In genomic region chr11:60762851-60763691, GRCh38 we compare ENCODE assay signal across 1 cellular context.
TF ChIP-seq lines count a peak whose summit lies in the region.

No MANE protein-coding gene starts in this region.

TF ChIP-seq in GM23338, 12 proteins besides CTCF, POLR2A, EP300 and RAD21:
- no peak for TF ChIP-seq REST (IDR thresholded peaks at IDR 0.05; ENCODE audit: unreplicated experiment)
- no peak for TF ChIP-seq ZNF462 (CRISPR knock-in tag; IDR thresholded peaks at IDR 0.05)
- no peak for TF ChIP-seq ZNF331 (CRISPR knock-in tag; IDR thresholded peaks at IDR 0.05; ENCODE audit: low read depth)
- TF ChIP-seq CREB1 (CRISPR knock-in tag; IDR thresholded peaks at IDR 0.05; ENCODE audit: low read depth): no peak
- TF ChIP-seq EZH2 (IDR thresholded peaks at IDR 0.05; ENCODE audit: low read depth, unreplicated experiment): no peak
- TF ChIP-seq JUNB (IDR thresholded peaks at IDR 0.05; ENCODE audit: unreplicated experiment): no peak
- no peak for TF ChIP-seq EZH2phosphoT487 (IDR thresholded peaks at IDR 0.05; ENCODE audit: unreplicated experiment)
- no peak for TF ChIP-seq ETS1 (IDR thresholded peaks at IDR 0.05)
- TF ChIP-seq POLR2AphosphoS5 (IDR thresholded peaks at IDR 0.05; ENCODE audit: low read depth): no peak
- TF ChIP-seq ZNF114 (CRISPR knock-in tag; IDR thresholded peaks at IDR 0.05): no peak
- no peak for TF ChIP-seq NANOG (IDR thresholded peaks at IDR 0.05; ENCODE audit: borderline replicate concordance)
- TF ChIP-seq STAT1 (IDR thresholded peaks at IDR 0.05; ENCODE audit: unreplicated experiment): no peak
TF ChIP-seq in GM23338: peak in this region for 0.
